17 cellular contexts compared by ENCODE assay signal in genomic region chr9:107375651-107376369, GRCh38.
DNase-seq lines count a peak whose midpoint lies in the region; ATAC-seq, FAIRE-seq and TF ChIP-seq lines count a peak whose summit lies in the region.
"Had no signal": no experiment of that assay in that cellular context is flagged by ENCODE, and none has a peak within 500 bp of the region (broad histone marks: within the 10 kb centered on the region; RNA-seq: fewer than 3 reads in every experiment).

No MANE protein-coding gene starts in this region.

- H2AK5ac ChIP-seq in trophoblast cell (ENCODE audit: low read length), result no peak overlapping the region

- no peak overlapping the region for H3K4me2 ChIP-seq in K562 (ENCODE audit: insufficient read depth, low read length)
- H3K4me2 ChIP-seq in trophoblast cell (ENCODE audit: low read length), result no peak overlapping the region
- H3K4me2 ChIP-seq: SK-N-SH had no signal

- no peak overlapping the region for H3K23ac ChIP-seq in trophoblast cell (ENCODE audit: low read length)

- no peaks in the 10 kb centered on the region for H3K4me1 ChIP-seq in K562 (replicated peaks in 1 of 2; ENCODE audit: control insufficient read depth in 2 of 2, insufficient read depth in 2 of 2, low read length in 2 of 2)
- H3K4me1 ChIP-seq in trophoblast cell (ENCODE audit: control insufficient read depth in 1 of 2, insufficient read depth in 2 of 2, low read length in 2 of 2), result peaks cover 4 to 21% of the 10 kb centered on the region in 2 experiments
- no peaks in the 10 kb centered on the region for H3K4me1 ChIP-seq in A673 (ENCODE audit: insufficient read depth, low read length, poor library complexity, severe bottlenecking)
- H3K4me1 ChIP-seq: HAP-1 had no signal

- no peak for TF ChIP-seq EP300 in K562 (IDR thresholded peaks at IDR 0.05; ENCODE audit: low read length)

- peak; percentile 36 for DNase-seq in SIG-M5 treated with dmso at 0.1 percent for 504 hours (lab: John Stamatoyannopoulos, UW; ENCODE audit: unreplicated experiment)
- DNase-seq in SIG-M5 (lab: John Stamatoyannopoulos, UW), result no peak
- peak; percentile 20 for DNase-seq in NB4 (ENCODE audit: low read depth)
- DNase-seq in K562 (ENCODE audit: extremely low read depth in 1 of 4, low spot score in 3 of 4), result peak in 1 of 4 experiments; percentile 7
- DNase-seq in trophoblast cell, result no peak
- no peak for DNase-seq in kidney glomerular epithelial cell (lab: John Stamatoyannopoulos, UW)
- no peak for DNase-seq in A673 (ENCODE audit: low spot score)
- DNase-seq: Caco-2, DMS53, NCI-H1105, NCI-H1694 treated with DMSO at 0.1 percent for 48 hours, NCI-H524, RPMI8226, SK-N-SH had no signal

- no peak overlapping the region for H2BK5ac ChIP-seq in trophoblast cell (ENCODE audit: low read depth, low read length, poor library complexity)

- H3K9me3 ChIP-seq in K562 (replicated peaks; ENCODE audit: control insufficient read depth, insufficient read depth, low read depth, low read length) (no peaks in the 10 kb centered on the region), trophoblast cell (ENCODE audit: insufficient read depth, low read depth, low read length) (no peaks in the 10 kb centered on the region), A673 (ENCODE audit: low read depth, low read length, poor library complexity, severe bottlenecking) (no peaks in the 10 kb centered on the region)
- H3K9me3 ChIP-seq: Caco-2, HAP-1, SK-N-SH had no signal

- no peak overlapping the region for H2AFZ ChIP-seq in K562 (ENCODE audit: low read depth, low read length)
- no peak overlapping the region for H2AFZ ChIP-seq in trophoblast cell (ENCODE audit: insufficient read depth, low read length, poor library complexity)

- 0% methylated on average over 10 of the region's 10 CpGs for WGBS in K562 (ENCODE audit: insufficient coverage, low coverage, missing lambda C conversion rate)
- no CpG with 5 or more reads among the region's 10 CpGs for whole genome bisulfite sequencing in trophoblast cell (ENCODE audit: extremely low coverage, insufficient coverage, insufficient read length)

- no peak overlapping the region for H3K14ac ChIP-seq in trophoblast cell (ENCODE audit: low read length)

- no peak overlapping the region for H3K18ac ChIP-seq in trophoblast cell (ENCODE audit: low read length)

- H4K8ac ChIP-seq in trophoblast cell (ENCODE audit: low read depth, low read length), result no peak overlapping the region

- no peak for TF ChIP-seq CTCF in NB4 (IDR thresholded peaks at IDR 0.05; ENCODE audit: low read depth, low read length)
- no peak for TF ChIP-seq CTCF in K562 (IDR thresholded peaks at IDR 0.05 in 2 of 3, conservative IDR thresholded peaks at IDR 0.05 in 1 of 3; ENCODE audit: insufficient read depth in 2 of 3, low read depth in 1 of 3, low read length in 3 of 3)
- no peak for TF ChIP-seq CTCF in A673 (conservative IDR thresholded peaks at IDR 0.05; ENCODE audit: low read depth, low read length)

- no peaks in the 10 kb centered on the region for H3K9me1 ChIP-seq in K562 (ENCODE audit: control insufficient read depth, insufficient read depth, low read length)

- no peak overlapping the region for H2BK120ac ChIP-seq in trophoblast cell (ENCODE audit: insufficient read depth, low read length, poor library complexity)

- H4K91ac ChIP-seq in trophoblast cell (ENCODE audit: low read depth, low read length), result no peak overlapping the region

- H3K79me1 ChIP-seq in trophoblast cell (ENCODE audit: low read length), result peaks cover 4% of the 10 kb centered on the region

- no peak overlapping the region for H4K12ac ChIP-seq in trophoblast cell (ENCODE audit: low read depth, low read length)

- H3K9ac ChIP-seq in K562 (ENCODE audit: insufficient read depth in 1 of 2, low read depth in 2 of 2, low read length in 2 of 2), result no peak overlapping the region
- H3K9ac ChIP-seq in trophoblast cell (ENCODE audit: low read length), result no peak overlapping the region
- H3K9ac ChIP-seq: SK-N-SH had no signal

- intact Hi-C loops in K562 (cut with micrococcal nuclease) (no loop called here), A673 (cut with micrococcal nuclease; ENCODE audit: unreplicated experiment) (no loop called here)

- no peak overlapping the region for H3K4me3 ChIP-seq in NB4 (ENCODE audit: low read depth, low read length)
- H3K4me3 ChIP-seq in K562, result no peak overlapping the region
- H3K4me3 ChIP-seq in trophoblast cell (ENCODE audit: low read depth, low read length), result no peak overlapping the region
- H3K4me3 ChIP-seq in A673 (ENCODE audit: low read depth, low read length, poor library complexity, severe bottlenecking), result no peak overlapping the region
- H3K4me3 ChIP-seq: HAP-1 had no signal

- no peak for TF ChIP-seq RAD21 in K562 (CRISPR knock-in tag; conservative IDR thresholded peaks at IDR 0.05 in 1 of 2, IDR thresholded peaks at IDR 0.05 in 1 of 2)

- no peak for FAIRE-seq in K562 (lab: Jason Lieb, UNC)

- BruUV-seq in K562 (replicated peaks; lab: Mats Ljungman, UMichigan) (no TSS peak), A673 (replicated peaks; lab: Mats Ljungman, UMichigan) (no TSS peak)

- no peaks in the 10 kb centered on the region for H3K36me3 ChIP-seq in K562 (ENCODE audit: control insufficient read depth, insufficient read depth, low read length)
- peaks cover 0 to 3% of the 10 kb centered on the region in 2 experiments for H3K36me3 ChIP-seq in trophoblast cell (ENCODE audit: control insufficient read depth in 1 of 2, insufficient read depth in 2 of 2, low read length in 2 of 2)
- H3K36me3 ChIP-seq in A673 (ENCODE audit: insufficient read depth, low read length, poor library complexity, severe bottlenecking), result no peaks in the 10 kb centered on the region
- H3K36me3 ChIP-seq: HAP-1 had no signal

- no peak overlapping the region for H3K4ac ChIP-seq in trophoblast cell (ENCODE audit: low read depth, low read length)

- POLR2A ChIA-PET in K562 (lab: Yijun Ruan, JAX), result interaction anchor here (1.5 kb wide), 1 partner anchor 11 kb away, joined by 3 read pairs; no protein-coding TSS in a partner anchor
- POLR2A ChIA-PET in A673 (lab: Charles Lee; ENCODE audit: low non-redundant PET), result no interaction called here

- no peak for TF ChIP-seq POLR2A in NB4 (IDR thresholded peaks at IDR 0.05; ENCODE audit: extremely low read depth, insufficient read length)
- TF ChIP-seq POLR2A in K562 (conservative IDR thresholded peaks at IDR 0.05), result no peak

- H3K79me2 ChIP-seq in K562 (ENCODE audit: control insufficient read depth, insufficient read depth, low read length) (no peaks in the 10 kb centered on the region), trophoblast cell (ENCODE audit: control insufficient read depth, insufficient read depth, low read length, poor library complexity) (no peaks in the 10 kb centered on the region)

- CTCF ChIA-PET in K562 (lab: Yijun Ruan, JAX; ENCODE audit: low intra/inter-chr PET ratio), result no interaction called here
- CTCF ChIA-PET in A673 (lab: Charles Lee), result no interaction called here

- H2BK12ac ChIP-seq in trophoblast cell (ENCODE audit: low read length), result peak overlapping the region; percentile 63

- H3K27ac ChIP-seq in K562 (ENCODE audit: extremely low read depth, low read depth, low read length) (no peak overlapping the region), trophoblast cell (ENCODE audit: low read depth, low read length) (no peak overlapping the region), A673 (ENCODE audit: low read depth, low read length, poor library complexity, severe bottlenecking) (no peak overlapping the region)
- H3K27ac ChIP-seq: C4-2B had no signal

- ATAC-seq in K562 (peak; percentile 34; the same call in 1 of the 3 replicates), HG03354 (IDR thresholded peaks at IDR 0.05; ENCODE audit: poor library complexity, severe bottlenecking, unreplicated experiment) (no peak)

- no peaks in the 10 kb centered on the region for H4K20me1 ChIP-seq in K562 (replicated peaks; ENCODE audit: control insufficient read depth, insufficient read depth, low read length)

- in situ Hi-C loops in K562 (cut with MboI), result no loop called here

- H3K27me3 ChIP-seq in K562 (ENCODE audit: control insufficient read depth in 2 of 2, insufficient read depth in 2 of 2, low read length in 2 of 2) (peaks cover 7 to 18% of the 10 kb centered on the region in 2 experiments; a peak in 4 of 5 replicates), trophoblast cell (ENCODE audit: insufficient read depth, low read length) (no peaks in the 10 kb centered on the region), A673 (replicated peaks; ENCODE audit: insufficient read depth, low read depth, low read length, poor library complexity) (peaks cover 4% of the 10 kb centered on the region)

TF ChIP-seq in K562, 482 proteins besides CTCF, POLR2A, EP300 and RAD21 (continues in another document):
- TF ChIP-seq TAF7 (tag; IDR thresholded peaks at IDR 0.05), result no peak
- no peak for TF ChIP-seq NFXL1 (CRISPR knock-in tag; IDR thresholded peaks at IDR 0.05)
- TF ChIP-seq ZNF76 (CRISPR knock-in tag; IDR thresholded peaks at IDR 0.05; ENCODE audit: borderline replicate concordance), result no peak
- TF ChIP-seq ZBED1 (IDR thresholded peaks at IDR 0.05), result no peak
- TF ChIP-seq PHF21A (IDR thresholded peaks at IDR 0.05; ENCODE audit: borderline replicate concordance, low read depth), result no peak
- TF ChIP-seq ZNF140 (CRISPR knock-in tag; IDR thresholded peaks at IDR 0.05), result no peak
- no peak for TF ChIP-seq THAP12 (CRISPR knock-in tag; IDR thresholded peaks at IDR 0.05)
- no peak for TF ChIP-seq SOX6 (IDR thresholded peaks at IDR 0.05)
- 0 out of 2 replicates have a peak, but pooled peaks have one; percentile 42 for TF ChIP-seq OTX1 (CRISPR knock-in tag; IDR thresholded peaks at IDR 0.05)
- TF ChIP-seq TBL1XR1 (IDR thresholded peaks at IDR 0.05; ENCODE audit: low read length in 2 of 2), result no peak
- no peak for TF ChIP-seq ATF1 (CRISPR knock-in tag; IDR thresholded peaks at IDR 0.05)
- no peak for TF ChIP-seq ATF1 (tag; IDR thresholded peaks at IDR 0.05)
- TF ChIP-seq TGIF2 (CRISPR knock-in tag; IDR thresholded peaks at IDR 0.05), result no peak

Comparison
In these comparisons a context has a peak if more than half of its experiments do, and no peak if none do; other contexts are left out.
1. DNase-seq: peak in SIG-M5 treated with dmso at 0.1 percent for 504 hours (single experiment) and NB4 (single experiment); none in SIG-M5 (single experiment), trophoblast cell (0 of 2), kidney glomerular epithelial cell (single experiment) and A673 (single experiment).